ENCODE assay signal across 8 cellular contexts in the genomic region with DNA sequence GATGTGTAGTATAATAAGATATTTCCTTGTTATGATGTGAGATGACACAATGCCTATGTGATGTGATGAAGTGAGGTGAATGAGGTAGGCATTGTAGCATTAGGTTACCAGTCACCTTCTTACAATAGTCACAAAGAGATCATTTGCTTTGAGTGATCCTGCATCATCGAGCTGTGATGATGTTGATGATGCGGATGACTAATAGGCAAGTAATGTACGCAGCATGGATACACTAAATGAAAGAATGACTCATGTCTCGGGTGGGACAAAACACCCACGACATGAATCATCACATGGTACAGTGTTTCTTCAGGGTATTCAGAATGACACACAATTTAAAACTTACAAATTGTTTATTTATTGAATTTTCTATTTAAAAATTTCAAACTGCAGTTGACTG.
DNase-seq lines count a peak whose midpoint lies in the region; ATAC-seq, FAIRE-seq and TF ChIP-seq lines count a peak whose summit lies in the region.

No MANE protein-coding gene starts in this region.

- no peak for TF ChIP-seq CTCF in AG09319 (IDR thresholded peaks at IDR 0.05; ENCODE audit: low read depth, low read length)
- TF ChIP-seq CTCF in HFF-Myc (IDR thresholded peaks at IDR 0.05; ENCODE audit: low read depth, low read length, missing control alignments): no peak
- TF ChIP-seq CTCF in pancreas (IDR thresholded peaks at IDR 0.05): no peak
- TF ChIP-seq CTCF in stomach (IDR thresholded peaks at IDR 0.05): no peak

- TF ChIP-seq POLR2A in stomach (IDR thresholded peaks at IDR 0.05): no peak

- H3K4me3 ChIP-seq in HFF-Myc (replicated peaks; ENCODE audit: low read depth, low read length): no peak overlapping the region
- no peak overlapping the region for H3K4me3 ChIP-seq in pancreas
- H3K4me3 ChIP-seq in stomach: peak overlapping the region in 1 of 4 donors; percentile 10

- no peak overlapping the region for H3K27ac ChIP-seq in pancreas
- peak overlapping the region in 1 of 5 donors; percentile 1 for H3K27ac ChIP-seq in stomach

- intact Hi-C loops in pancreas (cut with DNase I): no loop called here
- intact Hi-C loops in stomach (cut with DNase I; ENCODE audit: low total_unique reads): no loop called here

- TF ChIP-seq EP300 in stomach (IDR thresholded peaks at IDR 0.05): no peak

- H3K36me3 ChIP-seq in pancreas: no peaks in the 10 kb centered on the region
- no peaks in the 10 kb centered on the region for H3K36me3 ChIP-seq in stomach

- FAIRE-seq in pancreas (lab: Jason Lieb, UNC): peak; percentile 37

- ATAC-seq in pancreas (peak in 2 of 4 donors; percentile 43 to 67), HG03175 (IDR thresholded peaks at IDR 0.05; ENCODE audit: unreplicated experiment) (no peak)

- 66 to 69% methylated on average over 5 of the region's 5 CpGs for WGBS in pancreas, 2 donors
- WGBS in stomach, 5 donors: 38 to 49% (median 43%) methylated on average over 5 of the region's 5 CpGs

- H3K4me1 ChIP-seq in pancreas (no peaks in the 10 kb centered on the region), stomach (no peaks in the 10 kb centered on the region)

- DNase-seq in AG09319 (ENCODE audit: extremely low read depth, low read depth) (peak; percentile 78), HFF-Myc (ENCODE audit: extremely low read depth, low read depth) (peak; percentile 91), T follicular helper cell (ENCODE audit: low read depth) (peak; percentile 37), dermis microvascular lymphatic vessel endothelial cell (ENCODE audit: low read depth in 2 of 2) (peak; percentile 83 to 97), pancreas (no peak), GDM1 (lab: John Stamatoyannopoulos, UW) (no peak), stomach (no peak)

- no peaks in the 10 kb centered on the region for H3K9me3 ChIP-seq in pancreas
- H3K9me3 ChIP-seq in stomach: no peaks in the 10 kb centered on the region

- peaks cover 0 to 8% (median 0%) of the 10 kb centered on the region in 4 donors for H3K27me3 ChIP-seq in pancreas
- no peaks in the 10 kb centered on the region for H3K27me3 ChIP-seq in stomach

Comparison
In these comparisons a context has a peak if more than half of its experiments do, and no peak if none do; other contexts are left out.
1. DNase-seq: peak in AG09319 (single experiment), HFF-Myc (single experiment), T follicular helper cell (single experiment) and dermis microvascular lymphatic vessel endothelial cell (2 of 2); none in pancreas (0 of 6), GDM1 (single experiment) and stomach (single experiment).